In the genomic region with DNA sequence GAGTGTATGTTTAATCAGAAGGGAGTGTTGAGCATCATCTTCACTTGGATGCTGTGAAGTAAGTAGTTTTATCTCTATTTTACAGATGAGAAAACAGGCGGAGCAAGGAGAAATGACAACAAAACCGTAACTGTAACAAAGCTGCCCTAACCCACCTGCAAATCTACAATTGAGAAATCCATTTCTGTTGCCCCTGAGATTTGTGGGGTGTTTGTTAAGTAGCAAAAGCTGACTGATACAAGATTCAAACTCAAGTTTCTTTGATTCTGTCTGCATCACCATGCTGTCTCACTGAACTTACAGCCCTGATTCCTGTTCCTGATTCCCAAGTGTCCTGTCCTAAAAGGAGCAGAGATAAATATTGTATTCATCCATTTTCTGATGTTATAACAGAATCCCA, we compare ENCODE assay signal across 15 cellular contexts. TPM values are rescaled to one million over a fixed set of nuclear protein-coding genes. Genes with fewer than 3 reads are reported as not detected.
DNase-seq lines count a peak whose midpoint lies in the region; ATAC-seq and TF ChIP-seq lines count a peak whose summit lies in the region.
"Had no signal": no experiment of that assay in that cellular context is flagged by ENCODE, and none has a peak within 500 bp of the region (broad histone marks: within the 10 kb centered on the region; RNA-seq: fewer than 3 reads in every experiment).

No MANE protein-coding gene starts in this region.

- intact Hi-C loops in CD4-positive, alpha-beta memory T cell (cut with micrococcal nuclease) = no loop called here

- H3K27me3 ChIP-seq in CD4-positive, alpha-beta memory T cell (ENCODE audit: insufficient read depth, low read length) = no peaks in the 10 kb centered on the region
- H3K27me3 ChIP-seq in MM.1S (replicated peaks; ENCODE audit: insufficient read depth, low read length) = no peaks in the 10 kb centered on the region
- H3K27me3 ChIP-seq in hepatocyte = no peaks in the 10 kb centered on the region
- H3K27me3 ChIP-seq: left lung had no signal

- no peak for ATAC-seq in HG02884 (IDR thresholded peaks at IDR 0.05; ENCODE audit: unreplicated experiment)
- ATAC-seq: left lung had no signal

- H2AFZ ChIP-seq in MM.1S (ENCODE audit: low read length) (peak overlapping the region; percentile 46), hepatocyte (no peak overlapping the region)

- in situ Hi-C loops in GM13977 (cut with MboI; ENCODE audit: low pct_unique_long_range_greater_than_20kb, low sequenced_read_pairs, unreplicated experiment) = loop anchor here (5.0 kb wide), 1 partner anchor 87 kb away; no protein-coding TSS in a partner anchor

- peaks cover 13 to 54% (median 33%) of the 10 kb centered on the region in 4 donors for H3K4me1 Mint-ChIP-seq in CD4-positive, alpha-beta memory T cell

- H3K36me3 Mint-ChIP-seq in CD4-positive, alpha-beta memory T cell = no peaks in the 10 kb centered on the region

- no peak for DNase-seq in CD4-positive, alpha-beta memory T cell
- DNase-seq in MM.1S (no peak), hepatocyte (ENCODE audit: low spot score) (no peak), GM13977 (ENCODE audit: low spot score) (no peak), germinal center (ENCODE audit: low spot score) (no peak)
- DNase-seq: activated gamma-delta T cell treated with Interleukin-2 at 50 U/mL for 16 hours; Caco-2; KG1; left lung; NCI-H2107; occipital lobe; stimulated activated CD4-positive, alpha-beta T cell treated with anti-CD3 and anti-CD28 coated beads, Interleukin-4, amount 100 ng/mL, for 1 hour had no signal

- H3K9me3 ChIP-seq in CD4-positive, alpha-beta memory T cell (ENCODE audit: control insufficient read depth in 1 of 2, low read length in 2 of 2) = no peaks in the 10 kb centered on the region
- H3K9me3 ChIP-seq in MM.1S (replicated peaks; ENCODE audit: insufficient read depth, low read length) (no peaks in the 10 kb centered on the region), hepatocyte (ENCODE audit: low read depth) (no peaks in the 10 kb centered on the region)
- H3K9me3 ChIP-seq: Caco-2, left lung had no signal

- H4K20me1 ChIP-seq in MM.1S (ENCODE audit: insufficient read depth, low read length) (no peaks in the 10 kb centered on the region), hepatocyte (ENCODE audit: insufficient read depth, poor library complexity, severe bottlenecking) (no peaks in the 10 kb centered on the region)

- peak overlapping the region in 1 of 8 donors; percentile 61 for H3K4me3 Mint-ChIP-seq in CD4-positive, alpha-beta memory T cell

- no peak overlapping the region for H3K4me3 ChIP-seq in CD4-positive, alpha-beta memory T cell (ENCODE audit: low read length in 2 of 2)
- H3K4me3 ChIP-seq in MM.1S (ENCODE audit: low read length) = no peak overlapping the region
- no peak overlapping the region for H3K4me3 ChIP-seq in hepatocyte
- H3K4me3 ChIP-seq: left lung had no signal

- TF ChIP-seq CTCF in MM.1S (IDR thresholded peaks at IDR 0.05; ENCODE audit: low read length) (no peak), hepatocyte (IDR thresholded peaks at IDR 0.05; ENCODE audit: poor library complexity) (no peak), GM13977 (IDR thresholded peaks at IDR 0.05; ENCODE audit: extremely low read depth, insufficient read depth, missing control alignments) (no peak)

- H3K9me2 ChIP-seq in MM.1S (replicated peaks; ENCODE audit: insufficient read depth, low read length) (no peaks in the 10 kb centered on the region), hepatocyte (replicated peaks; ENCODE audit: insufficient read depth) (no peaks in the 10 kb centered on the region)

- H3F3A ChIP-seq in MM.1S (ENCODE audit: insufficient read depth, low read length) = peaks cover 3% of the 10 kb centered on the region; the same call in 1 of the 2 replicates

- POLR2A ChIA-PET in CD4-positive, alpha-beta memory T cell (lab: Charles Lee; ENCODE audit: partially characterized antibody) = interaction anchor here (0.5 to 2.8 kb wide), 2 partner anchors 9 to 410 kb away, joined by 3 to 9 read pairs; partner anchors contain the start of gene SDC4

- H3K4me1 ChIP-seq in CD4-positive, alpha-beta memory T cell (ENCODE audit: insufficient read depth, low read length) = peaks cover 28% of the 10 kb centered on the region
- peaks cover 22% of the 10 kb centered on the region for H3K4me1 ChIP-seq in MM.1S (ENCODE audit: low read length)
- H3K4me1 ChIP-seq in hepatocyte (ENCODE audit: insufficient read depth) = peaks cover 12% of the 10 kb centered on the region

- H3K9ac ChIP-seq in MM.1S (ENCODE audit: low read length) = no peak overlapping the region

- no peaks in the 10 kb centered on the region for H3K27me3 Mint-ChIP-seq in CD4-positive, alpha-beta memory T cell

- no peaks in the 10 kb centered on the region for H3K9me3 Mint-ChIP-seq in CD4-positive, alpha-beta memory T cell

- CTCF ChIA-PET in CD4-positive, alpha-beta memory T cell (lab: Charles Lee; ENCODE audit: partially characterized antibody) = interaction anchor here (0.9 to 12.6 kb wide), 6 partner anchors 18 to 94 kb away, joined by 4 to 184 read pairs (median 6); no protein-coding TSS in a partner anchor

- peak overlapping the region in 5 of 7 donors; percentile 54 to 77 (median 72) for H3K27ac Mint-ChIP-seq in CD4-positive, alpha-beta memory T cell

- H3K4me2 ChIP-seq in MM.1S (ENCODE audit: low read depth, low read length) = peak overlapping the region; percentile 44; the same call in 1 of the 2 replicates
- no peak overlapping the region for H3K4me2 ChIP-seq in hepatocyte

- H3K79me2 ChIP-seq in MM.1S (ENCODE audit: low read length) (no peaks in the 10 kb centered on the region), hepatocyte (no peaks in the 10 kb centered on the region)

- WGBS in hepatocyte (ENCODE audit: low lambda C conversion rate, missing lambda C conversion rate) = 39% methylated on average over 2 of the region's 2 CpGs

- H3K27ac ChIP-seq in CD4-positive, alpha-beta memory T cell (ENCODE audit: low read depth, low read length) = peak overlapping the region; percentile 27
- H3K27ac ChIP-seq in MM.1S (ENCODE audit: low read length) (peak overlapping the region; percentile 24; the same call in 1 of the 2 replicates), hepatocyte (peak overlapping the region; percentile 54)
- H3K27ac ChIP-seq: left lung had no signal

- H3K36me3 ChIP-seq in CD4-positive, alpha-beta memory T cell (ENCODE audit: insufficient read depth, low read length) = no peaks in the 10 kb centered on the region
- no peaks in the 10 kb centered on the region for H3K36me3 ChIP-seq in MM.1S (replicated peaks; ENCODE audit: insufficient read depth, low read length)
- no peaks in the 10 kb centered on the region for H3K36me3 ChIP-seq in hepatocyte (replicated peaks; ENCODE audit: insufficient read depth, low read depth)
- H3K36me3 ChIP-seq: left lung had no signal

RNA-seq across cellular contexts. Expression of gene SYS1, which starts 7.3 kb away (rescaled TPM):
- total RNA-seq in CD4-positive, alpha-beta memory T cell = 10 to 100 TPM; 56.4 to 56.6 TPM
- 10 to 100 TPM; 24.7 to 30.2 TPM for polyA plus RNA-seq in CD4-positive, alpha-beta memory T cell
- 42.0 and 50.7 TPM in 2 replicates for total RNA-seq in hepatocyte
- polyA plus RNA-seq in hepatocyte = 28.9 and 35.8 TPM in 2 replicates

RNA-seq across cellular contexts. Expression of gene SDC4, which starts 7.5 kb away (rescaled TPM):
- total RNA-seq in CD4-positive, alpha-beta memory T cell = 1 to 10 TPM; 3.8 to 3.9 TPM
- polyA plus RNA-seq in CD4-positive, alpha-beta memory T cell = 1 to 10 TPM; 1.2 to 2.3 TPM
- 191 and 194 TPM in 2 replicates for total RNA-seq in hepatocyte
- polyA plus RNA-seq in hepatocyte = 159 and 178 TPM in 2 replicates

RNA-seq across cellular contexts. Expression of gene TP53TG5, which starts 22.4 kb away (rescaled TPM):
- total RNA-seq in CD4-positive, alpha-beta memory T cell = under 1 TPM in 1 of 2 experiments, not detected in 1; 0.36 TPM
- polyA plus RNA-seq in CD4-positive, alpha-beta memory T cell = under 1 TPM; 0.11 to 0.24 TPM
- total RNA-seq in hepatocyte = not detected in 2 replicates
- polyA plus RNA-seq in hepatocyte = 0.23 TPM in 1 of 2 replicates, not detected in the other
- total RNA-seq: Caco-2, frontal cortex, occipital lobe, temporal lobe had no signal

RNA-seq across cellular contexts. Expression of gene MATN4, which starts 47.6 kb away (rescaled TPM):
- not detected for total RNA-seq in CD4-positive, alpha-beta memory T cell
- not detected for polyA plus RNA-seq in CD4-positive, alpha-beta memory T cell
- 0.57 TPM in 1 of 2 replicates, not detected in the other for total RNA-seq in hepatocyte
- 0.50 TPM in 1 of 2 replicates, not detected in the other for polyA plus RNA-seq in hepatocyte
- total RNA-seq: Caco-2, occipital lobe, temporal lobe had no signal

RNA-seq across cellular contexts. Expression of gene RBPJL, which starts 49.0 kb away (rescaled TPM):
- total RNA-seq in CD4-positive, alpha-beta memory T cell = not detected
- not detected for polyA plus RNA-seq in CD4-positive, alpha-beta memory T cell
- total RNA-seq in hepatocyte = not detected in 2 replicates
- not detected in 2 replicates for polyA plus RNA-seq in hepatocyte
- total RNA-seq: Caco-2, frontal cortex, left lung, occipital lobe, temporal lobe had no signal

Comparison
In these comparisons a context has a peak if more than half of its experiments do, and no peak if none do; other contexts are left out.
1. RNA of gene SDC4, which starts 7.5 kb away (total RNA-seq): 191 to 194 TPM in hepatocyte; 3.8 to 3.9 TPM in CD4-positive, alpha-beta memory T cell; every median in the first group is over 10 times any median in the second.
2. Peak in every context shown above with its lines, with median percentiles within 50 percentile points of each other: H3K27ac ChIP-seq.